ENCODE assay signal across 10 cellular contexts in the genomic region with DNA sequence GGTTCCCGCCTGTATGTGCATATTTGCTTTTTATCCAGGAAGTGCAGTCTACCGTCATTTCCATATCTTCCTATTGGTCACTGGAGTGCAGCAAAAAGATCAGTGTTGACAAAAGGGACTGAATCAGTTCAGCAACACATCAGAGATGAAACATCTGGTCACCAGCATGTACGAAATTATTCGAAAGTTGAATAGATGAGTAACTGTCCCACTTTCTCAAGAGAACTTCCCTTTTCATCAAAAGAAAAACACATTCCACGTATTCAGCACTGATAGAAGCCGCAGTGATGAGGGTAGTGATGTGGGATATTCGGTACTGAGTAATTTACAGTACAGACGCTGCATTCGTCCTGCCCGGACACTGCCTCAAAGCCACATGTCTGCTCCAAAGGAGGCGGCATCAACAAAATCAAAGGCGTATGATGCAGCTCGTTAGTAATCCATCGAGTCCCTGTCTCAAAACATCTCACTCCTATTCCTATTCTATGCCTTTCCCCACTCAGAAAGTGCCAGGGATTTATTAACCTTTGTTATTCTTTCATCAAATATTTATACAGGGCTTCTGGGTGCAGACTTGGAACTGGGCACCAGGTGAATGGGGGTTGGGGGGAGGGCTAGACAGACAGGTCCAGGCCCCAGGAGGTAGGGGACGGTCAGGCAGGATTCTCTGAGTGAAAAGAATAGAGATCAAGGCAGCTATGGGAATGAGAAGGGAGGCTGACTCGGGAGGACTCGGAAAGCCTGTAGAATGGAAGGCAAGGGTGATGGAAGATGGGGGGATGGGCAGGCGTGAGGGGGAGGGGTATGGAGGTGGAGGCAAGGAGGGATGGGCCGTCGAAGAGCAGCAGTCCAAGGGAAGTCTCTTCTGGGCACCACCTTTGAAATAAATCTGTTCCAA.
DNase-seq lines count a peak whose midpoint lies in the region; ATAC-seq, FAIRE-seq and TF ChIP-seq lines count a peak whose summit lies in the region.
"Had no signal": no experiment of that assay in that cellular context is flagged by ENCODE, and none has a peak within 500 bp of the region (broad histone marks: within the 10 kb centered on the region; RNA-seq: fewer than 3 reads in every experiment).

No MANE protein-coding gene starts in this region.

- no peak overlapping the region for H3K4me2 ChIP-seq in K562 (ENCODE audit: insufficient read depth, low read length)

- no peak for TF ChIP-seq POLR2A in K562 (conservative IDR thresholded peaks at IDR 0.05)

- intact Hi-C loops in K562 (cut with micrococcal nuclease): loop anchor here (5.0 kb wide), 1 partner anchor 201 kb away; no protein-coding TSS in a partner anchor

- no peaks in the 10 kb centered on the region for H3K36me3 ChIP-seq in K562 (ENCODE audit: control insufficient read depth, insufficient read depth, low read length)

- POLR2A ChIA-PET in K562 (lab: Yijun Ruan, JAX): no interaction called here

- no peaks in the 10 kb centered on the region for H3K9me3 ChIP-seq in K562 (replicated peaks; ENCODE audit: control insufficient read depth, insufficient read depth, low read depth, low read length)

- H2AFZ ChIP-seq in K562 (ENCODE audit: low read depth, low read length): no peak overlapping the region

- no peaks in the 10 kb centered on the region for H3K79me2 ChIP-seq in K562 (ENCODE audit: control insufficient read depth, insufficient read depth, low read length)

- 4% methylated on average over 20 of the region's 20 CpGs for WGBS in K562 (ENCODE audit: insufficient coverage, low coverage, missing lambda C conversion rate)

- no peak overlapping the region for H3K27ac ChIP-seq in 22Rv1
- H3K27ac ChIP-seq in K562 (ENCODE audit: extremely low read depth, low read depth, low read length): no peak overlapping the region

- H3K27me3 ChIP-seq in K562 (ENCODE audit: control insufficient read depth in 2 of 2, insufficient read depth in 2 of 2, low read length in 2 of 2): peaks cover 27 to 56% of the 10 kb centered on the region in 2 experiments

- no TSS peak for BruUV-seq in K562 (replicated peaks; lab: Mats Ljungman, UMichigan)

- in situ Hi-C loops in K562 (cut with MboI): no loop called here

- no peak overlapping the region for H3K9ac ChIP-seq in K562 (ENCODE audit: insufficient read depth in 1 of 2, low read depth in 2 of 2, low read length in 2 of 2)

- ATAC-seq in K562 (no peak), HG03460 (IDR thresholded peaks at IDR 0.05; ENCODE audit: unreplicated experiment) (no peak), GM19395 (IDR thresholded peaks at IDR 0.05; ENCODE audit: unreplicated experiment) (no peak)

- no peaks in the 10 kb centered on the region; a peak in 1 of 5 replicates for H3K4me1 ChIP-seq in K562 (replicated peaks in 1 of 2; ENCODE audit: control insufficient read depth in 2 of 2, insufficient read depth in 2 of 2, low read length in 2 of 2)

- TF ChIP-seq CTCF in 22Rv1 (IDR thresholded peaks at IDR 0.05) (peak; percentile 6; the same call in 1 of the 2 replicates), K562 (IDR thresholded peaks at IDR 0.05 in 2 of 3, conservative IDR thresholded peaks at IDR 0.05 in 1 of 3; ENCODE audit: insufficient read depth in 2 of 3, low read depth in 1 of 3, low read length in 3 of 3) (no peak)

- H4K20me1 ChIP-seq in K562 (replicated peaks; ENCODE audit: control insufficient read depth, insufficient read depth, low read length): no peaks in the 10 kb centered on the region

- CTCF ChIA-PET in K562 (lab: Yijun Ruan, JAX; ENCODE audit: low intra/inter-chr PET ratio): interaction anchor here (0.6 to 1.3 kb wide), 8 partner anchors 10 to 1441 kb away, joined by 3 to 13 read pairs (median 4); no protein-coding TSS in a partner anchor

- FAIRE-seq in K562 (lab: Jason Lieb, UNC): peak; percentile 11

- TF ChIP-seq RAD21 in K562 (CRISPR knock-in tag; conservative IDR thresholded peaks at IDR 0.05 in 1 of 2, IDR thresholded peaks at IDR 0.05 in 1 of 2): no peak

- TF ChIP-seq EP300 in K562 (IDR thresholded peaks at IDR 0.05; ENCODE audit: low read length): no peak

- no peaks in the 10 kb centered on the region for H3K9me1 ChIP-seq in K562 (ENCODE audit: control insufficient read depth, insufficient read depth, low read length)

- H3K4me3 ChIP-seq in K562: no peak overlapping the region

- DNase-seq in HS-5 (ENCODE audit: low read depth) (peak; percentile 95), K562 (ENCODE audit: extremely low read depth in 1 of 4, low spot score in 3 of 4) (no peak), left kidney (ENCODE audit: low read depth, low spot score) (peak; percentile 28), nucleus accumbens (lab: John Stamatoyannopoulos, UW) (no peak), cerebellum (ENCODE audit: low spot score) (no peak)
- DNase-seq: activated naive CD4-positive, alpha-beta T cell treated with anti-CD3 and anti-CD28 coated beads, Interleukin-2, amount 50 U/mL, for 16 hours; CD4-positive, alpha-beta T cell had no signal

TF ChIP-seq in K562, 482 proteins besides CTCF, POLR2A, EP300 and RAD21:
- TF ChIP-seq PTTG1 (tag; IDR thresholded peaks at IDR 0.05; ENCODE audit: low read depth): no peak
- peak; percentile 43; the same call in 1 of the 2 replicates for TF ChIP-seq CTBP1 (IDR thresholded peaks at IDR 0.05; ENCODE audit: borderline replicate concordance)

Comparison
In these comparisons a context has a peak if more than half of its experiments do, and no peak if none do; other contexts are left out.
1. DNase-seq: peak in HS-5 (single experiment) and left kidney (single experiment); none in K562 (0 of 4), nucleus accumbens (0 of 56) and cerebellum (single experiment).